8 cellular contexts compared by ENCODE assay signal in the genomic region with DNA sequence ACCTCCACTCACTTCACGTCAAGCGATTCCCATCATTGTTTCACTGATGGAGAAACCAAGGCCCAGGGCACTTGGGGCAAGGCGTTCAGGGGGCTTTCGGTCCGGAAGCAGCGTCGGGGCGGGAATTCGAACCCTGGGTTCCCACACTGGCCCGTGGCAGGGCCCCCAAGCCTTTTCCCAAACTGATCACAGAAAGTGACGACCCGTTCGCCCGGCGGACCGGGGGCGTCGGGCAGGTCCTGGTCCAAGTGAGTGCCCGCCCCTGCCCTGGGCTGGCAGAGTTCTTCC. TPM values are rescaled to one million over a fixed set of nuclear protein-coding genes. Genes with fewer than 3 reads are reported as not detected.
DNase-seq lines count a peak whose midpoint lies in the region; ATAC-seq and TF ChIP-seq lines count a peak whose summit lies in the region.

No MANE protein-coding gene starts in this region.

- H2BK20ac ChIP-seq in H9 (ENCODE audit: low read depth, low read length, poor library complexity, severe bottlenecking): no peak overlapping the region

- H3K18ac ChIP-seq in H9 (ENCODE audit: insufficient read length, low read depth, low read length): peak overlapping the region; percentile 9

- H3K9me3 Mint-ChIP-seq in H9: no peaks in the 10 kb centered on the region
- no peaks in the 10 kb centered on the region for H3K9me3 Mint-ChIP-seq in activated naive CD8-positive, alpha-beta T cell treated with anti-CD3 and anti-CD28 coated beads, Interleukin-2, amount 10 ng/mL, durations not matched to agents 7 days and 5 days

- peak overlapping the region; percentile 73 for H3K14ac ChIP-seq in H9 (ENCODE audit: insufficient read depth, low read length)

- TF ChIP-seq CTCF in 22Rv1 (IDR thresholded peaks at IDR 0.05): no peak
- no peak for TF ChIP-seq CTCF in H9 (conservative IDR thresholded peaks at IDR 0.05)
- no peak for TF ChIP-seq CTCF in lower leg skin (IDR thresholded peaks at IDR 0.05)

- H3K23ac ChIP-seq in H9 (ENCODE audit: insufficient read length, low read depth, low read length): no peak overlapping the region

- no peak overlapping the region for H2BK12ac ChIP-seq in H9 (ENCODE audit: insufficient read length, low read depth, low read length)

- H2AFZ ChIP-seq in H9 (ENCODE audit: low read length): no peak overlapping the region

- peaks cover 11% of the 10 kb centered on the region for H3K79me1 ChIP-seq in H9 (ENCODE audit: insufficient read depth, low read depth, low read length, poor library complexity, severe bottlenecking)

- H3K4me1 ChIP-seq in H9 (ENCODE audit: insufficient read depth, low read length) (no peaks in the 10 kb centered on the region), urinary bladder (ENCODE audit: insufficient read depth) (peaks cover 2% of the 10 kb centered on the region)

- no peak overlapping the region for H2BK5ac ChIP-seq in H9 (ENCODE audit: insufficient read length, low read length)

- H2BK120ac ChIP-seq in H9 (ENCODE audit: low read depth, low read length, poor library complexity, severe bottlenecking): no peak overlapping the region

- TF ChIP-seq POLR2A in lower leg skin (IDR thresholded peaks at IDR 0.05): no peak

- peaks cover 12 to 23% of the 10 kb centered on the region in 2 experiments for H3K4me1 Mint-ChIP-seq in H9
- peaks cover 24% of the 10 kb centered on the region for H3K4me1 Mint-ChIP-seq in activated naive CD8-positive, alpha-beta T cell treated with anti-CD3 and anti-CD28 coated beads, Interleukin-2, amount 10 ng/mL, durations not matched to agents 7 days and 5 days

- H2BK15ac ChIP-seq in H9 (ENCODE audit: low read depth, low read length): no peak overlapping the region

- POLR2A ChIA-PET in activated naive CD8-positive, alpha-beta T cell treated with anti-CD3 and anti-CD28 coated beads, Interleukin-2, amount 10 ng/mL, durations not matched to agents 7 days and 5 days (lab: Charles Lee): interaction anchor here (1.2 to 1.6 kb wide), 2 partner anchors 21 to 1543 kb away, joined by 3 to 9 read pairs; a partner anchor contains a TSS

- H3K27me3 ChIP-seq in H9 (ENCODE audit: insufficient read depth, low read length): no peaks in the 10 kb centered on the region

- H3K4ac ChIP-seq in H9 (ENCODE audit: low read depth, low read length): no peak overlapping the region

- H4K20me1 ChIP-seq in H9 (ENCODE audit: control insufficient read depth, insufficient read depth, insufficient read length): no peaks in the 10 kb centered on the region

- peaks cover 10% of the 10 kb centered on the region; the same call in 1 of the 2 replicates for H3K79me2 ChIP-seq in H9 (ENCODE audit: insufficient read depth, low read length)

- peak overlapping the region; percentile 62 for H3K9ac ChIP-seq in H9 (ENCODE audit: extremely low read depth, insufficient read length, low read length)

- H3K56ac ChIP-seq in H9 (ENCODE audit: insufficient read length, low read depth, low read length): no peak overlapping the region

- whole genome bisulfite sequencing in H9 (ENCODE audit: extremely low coverage, insufficient read length, low lambda C conversion rate): no CpG with 5 or more reads among the region's 19 CpGs
- 0 to 1% methylated on average over 19 of the region's 19 CpGs for WGBS in lower leg skin, 2 donors
- under 1% methylated on average over 19 of the region's 19 CpGs for WGBS in urinary bladder

- H4K8ac ChIP-seq in H9 (replicated peaks; ENCODE audit: insufficient read length, low read depth, low read length): no peak overlapping the region

- H3K4me2 ChIP-seq in H9 (ENCODE audit: insufficient read depth, insufficient read length, low read length): peak overlapping the region; percentile 94

- H3K4me3 ChIP-seq in lower leg skin (ENCODE audit: low read depth, poor library complexity, severe bottlenecking) (peak overlapping the region; percentile 75), urinary bladder (ENCODE audit: low read depth, low read length) (peak overlapping the region; percentile 58)

- H2AK5ac ChIP-seq in H9 (ENCODE audit: insufficient read length, low read length): no peak overlapping the region

- peaks cover 3% of the 10 kb centered on the region; the same call in 1 of the 2 replicates for H3K27me3 Mint-ChIP-seq in H9 (ENCODE audit: low read depth)
- H3K27me3 Mint-ChIP-seq in activated naive CD8-positive, alpha-beta T cell treated with anti-CD3 and anti-CD28 coated beads, Interleukin-2, amount 10 ng/mL, durations not matched to agents 7 days and 5 days: peaks cover 6% of the 10 kb centered on the region

- ATAC-seq in activated naive CD8-positive, alpha-beta T cell treated with anti-CD3 and anti-CD28 coated beads, Interleukin-2, amount 10 ng/mL, durations not matched to agents 7 days and 5 days (ENCODE audit: low read depth): no peak

- peak overlapping the region; percentile 95 to 98 (median 98) for H3K27ac Mint-ChIP-seq in H9
- peak overlapping the region; percentile 92 for H3K27ac Mint-ChIP-seq in activated naive CD8-positive, alpha-beta T cell treated with anti-CD3 and anti-CD28 coated beads, Interleukin-2, amount 10 ng/mL, durations not matched to agents 7 days and 5 days

- peaks cover 4 to 26% (median 20%) of the 10 kb centered on the region in 3 experiments; a peak in 6 of 7 replicates for H3K36me3 Mint-ChIP-seq in H9 (ENCODE audit: insufficient read depth in 1 of 3, low read depth in 3 of 3)
- H3K36me3 Mint-ChIP-seq in activated naive CD8-positive, alpha-beta T cell treated with anti-CD3 and anti-CD28 coated beads, Interleukin-2, amount 10 ng/mL, durations not matched to agents 7 days and 5 days: peaks cover 26% of the 10 kb centered on the region

- H3T11ph ChIP-seq in H9 (ENCODE audit: low read length): no peak overlapping the region

- H3K36me3 ChIP-seq in urinary bladder (ENCODE audit: insufficient read depth): peaks cover 3% of the 10 kb centered on the region

- peaks cover 8% of the 10 kb centered on the region for H3K23me2 ChIP-seq in H9 (ENCODE audit: insufficient read length, low read depth, low read length, poor library complexity, severe bottlenecking)

- DNase-seq in H9: no peak
- no peak for DNase-seq in activated naive CD8-positive, alpha-beta T cell treated with anti-CD3 and anti-CD28 coated beads, Interleukin-2, amount 10 ng/mL, durations not matched to agents 7 days and 5 days
- no peak for DNase-seq in lower leg skin (ENCODE audit: low spot score in 2 of 2)
- no peak for DNase-seq in NCI-H526 treated with DMSO at 0.1 percent for 48 hours (lab: John Stamatoyannopoulos, UW)
- no peak for DNase-seq in LoVo (ENCODE audit: low spot score)
- DNase-seq in activated CD4-positive, CD25-positive, alpha-beta regulatory T cell treated with anti-CD3 and anti-CD28 coated beads, Interleukin-2, amount 50 U/mL, for 72 hours: no peak

- H3K4me3 Mint-ChIP-seq in H9: peak overlapping the region; percentile 89 to 96
- H3K4me3 Mint-ChIP-seq in activated naive CD8-positive, alpha-beta T cell treated with anti-CD3 and anti-CD28 coated beads, Interleukin-2, amount 10 ng/mL, durations not matched to agents 7 days and 5 days: peak overlapping the region; percentile 93

- H3K9me3 ChIP-seq in H9 (ENCODE audit: control insufficient read depth, low read depth, low read length): no peaks in the 10 kb centered on the region

- no peak overlapping the region for H4K91ac ChIP-seq in H9 (ENCODE audit: insufficient read length, low read depth, low read length)

- intact Hi-C loops in lower leg skin (cut with DNase I; ENCODE audit: low total_unique reads): no loop called here

- H4K5ac ChIP-seq in H9 (ENCODE audit: insufficient read length, low read depth, low read length): no peak overlapping the region

- H3K27ac ChIP-seq in 22Rv1: peak overlapping the region; percentile 97
- H3K27ac ChIP-seq in H9 (ENCODE audit: insufficient read length, low read depth, low read length): peak overlapping the region; percentile 67
- peak overlapping the region; percentile 78 for H3K27ac ChIP-seq in urinary bladder (ENCODE audit: low read depth)

RNA-seq across cellular contexts. Expression of a gene that starts 0.9 kb away (rescaled TPM):
- total RNA-seq in H9 (2021) (48.0 and 49.4 TPM in 2 replicates), lower leg skin (10 to 100 TPM; 13.9 to 22.9 (median 18.8) TPM), urinary bladder (5.5 TPM)
- total RNA-seq in activated naive CD8-positive, alpha-beta T cell treated with anti-CD3 and anti-CD28 coated beads, Interleukin-2, amount 10 ng/mL, durations not matched to agents 7 days and 5 days: 10 to 100 TPM; 83.0 to 84.7 TPM
- 24.1 TPM for polyA plus RNA-seq in urinary bladder

RNA-seq across cellular contexts. Expression of a gene that starts 9.1 kb away (rescaled TPM):
- total RNA-seq in H9 (2021) (9.9 and 11.5 TPM in 2 replicates), lower leg skin (1 to 10 TPM in 3 of 4 donors, under 1 TPM in 1; 0.79 to 3.7 (median 2.2) TPM), urinary bladder (0.90 TPM)
- 10 to 100 TPM; 13.3 to 17.1 TPM for total RNA-seq in activated naive CD8-positive, alpha-beta T cell treated with anti-CD3 and anti-CD28 coated beads, Interleukin-2, amount 10 ng/mL, durations not matched to agents 7 days and 5 days
- polyA plus RNA-seq in urinary bladder: 4.3 TPM
